ENCODE assay signal across 1 cellular context in the genomic region with DNA sequence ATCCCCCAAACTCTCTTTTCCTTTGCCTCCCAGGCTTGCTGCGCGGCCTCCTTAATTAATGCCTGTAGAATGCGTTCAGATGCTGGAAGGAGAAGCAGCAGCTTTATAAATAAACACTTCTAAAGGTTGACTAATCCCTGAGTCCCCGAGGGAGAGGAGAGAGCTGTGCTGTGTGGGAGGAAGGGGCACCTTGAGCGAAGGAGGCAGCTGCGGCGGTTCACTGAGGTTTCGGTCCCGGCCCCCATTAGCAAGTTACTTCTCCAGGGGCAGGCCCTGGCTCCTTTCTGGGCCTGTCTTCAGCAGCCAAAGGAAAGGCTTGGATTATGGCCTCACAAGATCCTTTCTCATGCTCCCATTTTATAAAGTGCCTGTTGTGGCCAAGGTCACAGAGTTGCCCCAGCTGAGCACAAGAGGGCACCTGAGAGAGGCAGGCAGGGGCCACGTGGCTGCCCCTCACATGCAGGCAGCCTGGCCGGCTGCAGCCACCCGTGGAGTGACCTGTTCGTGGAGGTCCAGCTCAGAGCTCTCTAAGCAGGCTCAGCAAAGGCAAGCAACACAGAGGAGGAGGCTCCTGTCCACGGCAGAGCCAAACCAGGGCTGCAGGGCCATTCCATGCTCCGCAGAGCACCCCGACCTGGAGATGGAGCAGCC.
A peak's percentile ranks its signal among the peaks of the same experiment; 100 is the strongest.
TF ChIP-seq lines count a peak whose summit lies in the region.

No MANE protein-coding gene starts in this region.

TF ChIP-seq in IMR-90, 13 proteins besides CTCF, POLR2A, EP300 and RAD21:
- TF ChIP-seq ELK1 (IDR thresholded peaks at IDR 0.05; ENCODE audit: borderline replicate concordance, low read depth, low read length) = no peak
- TF ChIP-seq NFE2L2 (IDR thresholded peaks at IDR 0.05; ENCODE audit: low read depth, low read length) = no peak
- TF ChIP-seq SMC3 (IDR thresholded peaks at IDR 0.05; ENCODE audit: low read depth, low read length) = no peak
- TF ChIP-seq CEBPB (IDR thresholded peaks at IDR 0.05; ENCODE audit: low read depth, low read length) = 0 out of 2 replicates have a peak, but pooled peaks have one; percentile 8
- TF ChIP-seq BHLHE40 (IDR thresholded peaks at IDR 0.05; ENCODE audit: low read depth, low read length) = peak; percentile 23; the same call in 1 of the 2 replicates
- no peak for TF ChIP-seq RFX5 (IDR thresholded peaks at IDR 0.05; ENCODE audit: low read depth, low read length)
- no peak for TF ChIP-seq FOS (IDR thresholded peaks at IDR 0.05; ENCODE audit: low read depth, low read length)
- TF ChIP-seq USF2 (IDR thresholded peaks at IDR 0.05; ENCODE audit: low read depth, low read length) = no peak
